Comparison of ENCODE assay signal across 18 cellular contexts in genomic region chr2:98579926-98580325, GRCh38. TPM values are rescaled to one million over a fixed set of nuclear protein-coding genes. Genes with fewer than 3 reads are reported as not detected.
DNase-seq lines count a peak whose midpoint lies in the region; ATAC-seq, FAIRE-seq and TF ChIP-seq lines count a peak whose summit lies in the region.
"Had no signal": no experiment of that assay in that cellular context is flagged by ENCODE, and none has a peak within 500 bp of the region (broad histone marks: within the 10 kb centered on the region; RNA-seq: fewer than 3 reads in every experiment).

No MANE protein-coding gene starts in this region.

- no peak for DNase-seq in activated naive CD4-positive, alpha-beta T cell treated with anti-CD3 and anti-CD28 coated beads, Interleukin-2, amount 50 U/mL, for 72 hours (ENCODE audit: low spot score in 2 of 2)
- no peak for DNase-seq in activated naive CD4-positive, alpha-beta T cell treated with anti-CD3 and anti-CD28 coated beads, Interleukin-2, amount 50 U/mL, for 16 hours
- DNase-seq in H9 = no peak
- no peak for DNase-seq in astrocyte (ENCODE audit: low read depth)
- peak; percentile 50 for DNase-seq in osteoblast (ENCODE audit: insufficient read length, low spot score, missing footprints)
- DNase-seq: BE2C; CD4-positive, alpha-beta memory T cell; COR-L47; DND-41; GDM1; H7 had no signal

- no peak overlapping the region for H4K5ac ChIP-seq in H9 (ENCODE audit: insufficient read length, low read depth, low read length)

- no peaks in the 10 kb centered on the region for H3K9me3 Mint-ChIP-seq in activated naive CD4-positive, alpha-beta T cell treated with anti-CD3 and anti-CD28 coated beads, Interleukin-2, amount 50 U/mL, for 72 hours
- H3K9me3 Mint-ChIP-seq in H9 (no peaks in the 10 kb centered on the region), astrocyte (ENCODE audit: unreplicated experiment) (no peaks in the 10 kb centered on the region)
- H3K9me3 Mint-ChIP-seq: CD4-positive, alpha-beta memory T cell; GM23338 had no signal

- H2BK15ac ChIP-seq in H9 (ENCODE audit: low read depth, low read length) = no peak overlapping the region

- no peak overlapping the region for H4K8ac ChIP-seq in H9 (replicated peaks; ENCODE audit: insufficient read length, low read depth, low read length)

- H2AK5ac ChIP-seq in H9 (ENCODE audit: insufficient read length, low read length) = no peak overlapping the region

- H3K4ac ChIP-seq in H9 (ENCODE audit: low read depth, low read length) = no peak overlapping the region

- no peak overlapping the region for H3K56ac ChIP-seq in H9 (ENCODE audit: insufficient read length, low read depth, low read length)

- H3K79me1 ChIP-seq in H9 (ENCODE audit: insufficient read depth, low read depth, low read length, poor library complexity, severe bottlenecking) = no peaks in the 10 kb centered on the region

- H3K4me3 Mint-ChIP-seq in H9 (no peak overlapping the region), astrocyte (ENCODE audit: unreplicated experiment) (no peak overlapping the region)
- H3K4me3 Mint-ChIP-seq: CD4-positive, alpha-beta memory T cell; GM23338 had no signal

- H3K79me2 ChIP-seq in H9 (ENCODE audit: insufficient read depth, low read length) (no peaks in the 10 kb centered on the region), astrocyte (ENCODE audit: insufficient read depth, low read length) (no peaks in the 10 kb centered on the region), osteoblast (ENCODE audit: insufficient read depth, low read length) (no peaks in the 10 kb centered on the region)

- H3K14ac ChIP-seq in H9 (ENCODE audit: insufficient read depth, low read length) = no peak overlapping the region

- H3K4me2 ChIP-seq in H9 (ENCODE audit: insufficient read depth, insufficient read length, low read length) (no peak overlapping the region), astrocyte (ENCODE audit: low read length) (no peak overlapping the region), osteoblast (ENCODE audit: insufficient read depth, low read length) (no peak overlapping the region)
- H3K4me2 ChIP-seq: A549, GM23338 had no signal

- H3K36me3 ChIP-seq in astrocyte (ENCODE audit: insufficient read depth, low read length) = peaks cover 10% of the 10 kb centered on the region
- peaks cover 9% of the 10 kb centered on the region for H3K36me3 ChIP-seq in osteoblast (ENCODE audit: insufficient read depth, low read length)
- H3K36me3 ChIP-seq: BE2C had no signal

- no peak overlapping the region for H2BK5ac ChIP-seq in H9 (ENCODE audit: insufficient read length, low read length)

- H3K9ac ChIP-seq in H9 (ENCODE audit: extremely low read depth, insufficient read length, low read length) = no peak overlapping the region
- no peak overlapping the region for H3K9ac ChIP-seq in astrocyte (ENCODE audit: low read length)

- H3K4me1 Mint-ChIP-seq in H9 (no peaks in the 10 kb centered on the region), astrocyte (ENCODE audit: low read depth, unreplicated experiment) (no peaks in the 10 kb centered on the region)
- H3K4me1 Mint-ChIP-seq: GM23338 had no signal

- H3K27ac Mint-ChIP-seq in activated naive CD4-positive, alpha-beta T cell treated with anti-CD3 and anti-CD28 coated beads, Interleukin-2, amount 50 U/mL, for 72 hours = peak overlapping the region; percentile 60 to 90
- H3K27ac Mint-ChIP-seq in H9 (peak overlapping the region in 2 of 3 experiments; percentile 25 to 73; a peak in 1 of 7 replicates), astrocyte (ENCODE audit: unreplicated experiment) (peak overlapping the region; percentile 49)
- H3K27ac Mint-ChIP-seq: GM23338 had no signal

- H3K27ac ChIP-seq in H9 (ENCODE audit: insufficient read length, low read depth, low read length) = no peak overlapping the region
- no peak overlapping the region for H3K27ac ChIP-seq in astrocyte (ENCODE audit: low read depth, low read length)
- no peak overlapping the region for H3K27ac ChIP-seq in osteoblast (ENCODE audit: low read depth, low read length)
- H3K27ac ChIP-seq: A549, C4-2B had no signal

- no peaks in the 10 kb centered on the region for H3K36me3 Mint-ChIP-seq in activated naive CD4-positive, alpha-beta T cell treated with anti-CD3 and anti-CD28 coated beads, Interleukin-2, amount 50 U/mL, for 72 hours
- peaks cover 0 to 62% (median 28%) of the 10 kb centered on the region in 3 experiments; a peak in 6 of 7 replicates for H3K36me3 Mint-ChIP-seq in H9 (ENCODE audit: insufficient read depth in 1 of 3, low read depth in 3 of 3)
- peaks cover 16% of the 10 kb centered on the region for H3K36me3 Mint-ChIP-seq in astrocyte (ENCODE audit: low read depth, unreplicated experiment)

- no peak overlapping the region for H4K91ac ChIP-seq in H9 (ENCODE audit: insufficient read length, low read depth, low read length)

- ATAC-seq in activated naive CD4-positive, alpha-beta T cell treated with anti-CD3 and anti-CD28 coated beads, Interleukin-2, amount 50 U/mL, for 72 hours = no peak
- ATAC-seq in HG03039 (IDR thresholded peaks at IDR 0.05; ENCODE audit: unreplicated experiment) = no peak
- no peak for ATAC-seq in HG02981 (IDR thresholded peaks at IDR 0.05; ENCODE audit: unreplicated experiment)
- ATAC-seq: GM23338, HepG2 had no signal

- H3K9me3 ChIP-seq in H9 (ENCODE audit: control insufficient read depth, low read depth, low read length) (no peaks in the 10 kb centered on the region), astrocyte (ENCODE audit: insufficient read depth, low read depth, low read length) (no peaks in the 10 kb centered on the region), osteoblast (ENCODE audit: low read depth, low read length) (no peaks in the 10 kb centered on the region)
- H3K9me3 ChIP-seq: A549, BE2C had no signal

- no peaks in the 10 kb centered on the region for H3K23me2 ChIP-seq in H9 (ENCODE audit: insufficient read length, low read depth, low read length, poor library complexity, severe bottlenecking)

- no peak overlapping the region for H2BK120ac ChIP-seq in H9 (ENCODE audit: low read depth, low read length, poor library complexity, severe bottlenecking)

- no peak overlapping the region for H3K18ac ChIP-seq in H9 (ENCODE audit: insufficient read length, low read depth, low read length)

- H2AFZ ChIP-seq in H9 (ENCODE audit: low read length) (no peak overlapping the region), astrocyte (ENCODE audit: low read depth, low read length) (no peak overlapping the region), osteoblast (ENCODE audit: low read length) (no peak overlapping the region)
- H2AFZ ChIP-seq: GM23338 had no signal

- H3K27me3 ChIP-seq in H9 (ENCODE audit: insufficient read depth, low read length) = no peaks in the 10 kb centered on the region
- no peaks in the 10 kb centered on the region for H3K27me3 ChIP-seq in astrocyte (ENCODE audit: insufficient read depth, low read length)
- H3K27me3 ChIP-seq in osteoblast (ENCODE audit: insufficient read depth, low read length) = no peaks in the 10 kb centered on the region
- H3K27me3 ChIP-seq: BE2C had no signal

- H3K4me3 ChIP-seq in astrocyte (ENCODE audit: insufficient read depth, low read depth, low read length) (no peak overlapping the region), osteoblast (ENCODE audit: insufficient read depth, low read length) (no peak overlapping the region)
- H3K4me3 ChIP-seq: A549, GM23338 had no signal

- no peaks in the 10 kb centered on the region for H4K20me1 ChIP-seq in H9 (ENCODE audit: control insufficient read depth, insufficient read depth, insufficient read length)
- no peaks in the 10 kb centered on the region for H4K20me1 ChIP-seq in astrocyte (ENCODE audit: insufficient read depth, low read length)
- H4K20me1 ChIP-seq in osteoblast (ENCODE audit: insufficient read depth, low read length) = no peaks in the 10 kb centered on the region

- H3K4me1 ChIP-seq in H9 (ENCODE audit: insufficient read depth, low read length) (no peaks in the 10 kb centered on the region), astrocyte (ENCODE audit: insufficient read depth, low read length) (no peaks in the 10 kb centered on the region), osteoblast (ENCODE audit: insufficient read depth, low read length) (no peaks in the 10 kb centered on the region)
- H3K4me1 ChIP-seq: A549, BE2C had no signal

- no peak for FAIRE-seq in astrocyte (lab: Jason Lieb, UNC)
- FAIRE-seq: A549, HepG2, HTR-8/SVneo had no signal

- no peak overlapping the region for H2BK12ac ChIP-seq in H9 (ENCODE audit: insufficient read length, low read depth, low read length)

- no CpG with 5 or more reads among the region's 7 CpGs for WGBS in H9 (ENCODE audit: extremely low coverage, insufficient read length, low lambda C conversion rate)

- no peak overlapping the region for H3T11ph ChIP-seq in H9 (ENCODE audit: low read length)

- no peaks in the 10 kb centered on the region for H3K27me3 Mint-ChIP-seq in H9 (ENCODE audit: low read depth)
- H3K27me3 Mint-ChIP-seq in astrocyte (ENCODE audit: low read depth, unreplicated experiment) = no peaks in the 10 kb centered on the region
- H3K27me3 Mint-ChIP-seq: CD4-positive, alpha-beta memory T cell had no signal

- no peak overlapping the region for H2BK20ac ChIP-seq in H9 (ENCODE audit: low read depth, low read length, poor library complexity, severe bottlenecking)

- no peak overlapping the region for H3K23ac ChIP-seq in H9 (ENCODE audit: insufficient read length, low read depth, low read length)

- no peak for TF ChIP-seq CTCF in H9 (conservative IDR thresholded peaks at IDR 0.05)
- no peak for TF ChIP-seq CTCF in astrocyte (IDR thresholded peaks at IDR 0.05; ENCODE audit: insufficient read depth, low read depth, low read length)
- TF ChIP-seq CTCF in osteoblast (IDR thresholded peaks at IDR 0.05; ENCODE audit: extremely low read depth, low read depth, low read length) = no peak

RNA-seq across cellular contexts. Expression of gene COA5, which starts 28.4 kb away (rescaled TPM):
- total RNA-seq in activated naive CD4-positive, alpha-beta T cell treated with anti-CD3 and anti-CD28 coated beads, Interleukin-2, amount 50 U/mL, for 72 hours = 10 to 100 TPM; 25.0 to 30.3 TPM
- total RNA-seq in H9 (2021) = 23.6 and 24.5 TPM in 2 replicates
- 19.5 and 19.8 TPM in 2 replicates for total RNA-seq in astrocyte
- total RNA-seq in osteoblast = 17.4 and 21.2 TPM in 2 replicates

RNA-seq across cellular contexts. Expression of gene UNC50, which starts 28.5 kb away (rescaled TPM):
- 10 to 100 TPM; 21.6 to 23.8 TPM for total RNA-seq in activated naive CD4-positive, alpha-beta T cell treated with anti-CD3 and anti-CD28 coated beads, Interleukin-2, amount 50 U/mL, for 72 hours
- total RNA-seq in H9 (2021) = 35.4 and 35.6 TPM in 2 replicates
- 26.8 and 31.3 TPM in 2 replicates for total RNA-seq in astrocyte
- total RNA-seq in osteoblast = 31.5 and 36.2 TPM in 2 replicates
